ENCODE assay signal across 19 cellular contexts in the genomic region with DNA sequence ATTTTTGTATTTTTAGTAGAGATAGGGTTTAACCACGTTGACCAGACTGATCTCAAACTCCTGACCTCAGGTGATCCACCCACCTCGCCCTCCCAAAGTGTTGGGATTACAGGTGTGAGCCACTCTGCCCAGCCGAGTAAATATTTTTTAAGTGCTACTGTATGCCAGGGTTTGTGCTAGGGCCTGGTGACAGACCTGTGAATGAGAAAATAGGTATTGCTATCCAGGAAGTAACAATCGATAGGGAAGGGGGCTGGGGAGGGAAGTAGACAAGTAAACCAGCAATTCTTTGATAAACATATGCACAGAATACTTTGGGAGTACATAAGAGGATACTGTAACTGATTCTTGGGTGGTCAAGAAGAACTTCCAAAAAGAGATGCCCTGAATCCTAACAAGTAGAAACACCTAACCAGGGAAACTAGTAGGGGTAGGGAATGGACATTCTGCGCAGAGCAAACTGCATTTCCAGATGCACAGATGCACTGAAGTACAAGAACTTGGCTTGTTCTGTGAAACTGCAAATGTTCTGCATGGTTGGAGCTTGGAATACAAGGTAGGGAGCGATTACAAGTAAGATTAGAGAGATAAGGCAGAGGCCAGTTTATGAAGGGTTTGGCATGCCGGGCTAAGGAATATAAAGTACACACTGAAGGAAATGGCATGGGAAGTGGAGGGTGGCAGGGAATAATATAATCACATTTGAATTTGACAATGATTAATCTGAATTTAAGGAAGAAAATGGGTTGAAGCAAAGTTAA.
"Had no signal": no experiment of that assay in that cellular context is flagged by ENCODE, and none has a peak within 500 bp of the region (broad histone marks: within the 10 kb centered on the region; RNA-seq: fewer than 3 reads in every experiment).

No MANE protein-coding gene starts in this region.

- ATAC-seq: heart right ventricle; left lobe of liver; lower lobe of right lung; naive thymus-derived CD4-positive, alpha-beta T cell had no signal

- DNase-seq: activated CD4-positive, alpha-beta memory T cell treated with anti-CD3 and anti-CD28 coated beads for 36 hours; activated CD4-positive, alpha-beta T cell treated with anti-CD3 and anti-CD28 coated beads for 4 hours; activated CD4-positive, CD25-positive, alpha-beta regulatory T cell; activated effector memory CD4-positive, alpha-beta T cell treated with anti-CD3 and anti-CD28 coated beads, Interleukin-2, amount 50 U/mL, for 16 hours; activated naive CD4-positive, alpha-beta T cell treated with anti-CD3 and anti-CD28 coated beads, Interleukin-2, amount 10 ng/mL, durations not matched to agents 7 days and 5 days; amygdala; effector CD4-positive, alpha-beta T cell; erythroblast; foreskin fibroblast; heart right ventricle; lower lobe of right lung; mesendoderm; naive thymus-derived CD4-positive, alpha-beta T cell; stimulated activated CD4-positive, alpha-beta T cell treated with anti-CD3 and anti-CD28 coated beads, Interleukin-4, amount 100 ng/mL, for 24 hours; stimulated activated naive CD4-positive, alpha-beta T cell treated with Interleukin-2 at 50 U/mL for 16 hours had no signal

- H3K9me3 ChIP-seq: lower lobe of right lung, right atrium auricular region had no signal

- H3K27ac ChIP-seq: cardiac muscle cell, heart right ventricle, lower lobe of right lung, neural progenitor cell, right atrium auricular region had no signal

- H3K27me3 ChIP-seq: cardiac muscle cell, neural progenitor cell, right atrium auricular region had no signal

- H3K4me3 ChIP-seq: cardiac muscle cell, heart right ventricle, lower lobe of right lung, neural progenitor cell, right atrium auricular region had no signal

- H2AFZ ChIP-seq: neural progenitor cell had no signal

- H3K4me2 ChIP-seq: neural progenitor cell had no signal

- H3K36me3 ChIP-seq: cardiac muscle cell, heart right ventricle, lower lobe of right lung, neural progenitor cell, right atrium auricular region had no signal

- H3K4me1 ChIP-seq: heart right ventricle, lower lobe of right lung, neural progenitor cell, right atrium auricular region had no signal
